7 cellular contexts compared by ENCODE assay signal in the genomic region with DNA sequence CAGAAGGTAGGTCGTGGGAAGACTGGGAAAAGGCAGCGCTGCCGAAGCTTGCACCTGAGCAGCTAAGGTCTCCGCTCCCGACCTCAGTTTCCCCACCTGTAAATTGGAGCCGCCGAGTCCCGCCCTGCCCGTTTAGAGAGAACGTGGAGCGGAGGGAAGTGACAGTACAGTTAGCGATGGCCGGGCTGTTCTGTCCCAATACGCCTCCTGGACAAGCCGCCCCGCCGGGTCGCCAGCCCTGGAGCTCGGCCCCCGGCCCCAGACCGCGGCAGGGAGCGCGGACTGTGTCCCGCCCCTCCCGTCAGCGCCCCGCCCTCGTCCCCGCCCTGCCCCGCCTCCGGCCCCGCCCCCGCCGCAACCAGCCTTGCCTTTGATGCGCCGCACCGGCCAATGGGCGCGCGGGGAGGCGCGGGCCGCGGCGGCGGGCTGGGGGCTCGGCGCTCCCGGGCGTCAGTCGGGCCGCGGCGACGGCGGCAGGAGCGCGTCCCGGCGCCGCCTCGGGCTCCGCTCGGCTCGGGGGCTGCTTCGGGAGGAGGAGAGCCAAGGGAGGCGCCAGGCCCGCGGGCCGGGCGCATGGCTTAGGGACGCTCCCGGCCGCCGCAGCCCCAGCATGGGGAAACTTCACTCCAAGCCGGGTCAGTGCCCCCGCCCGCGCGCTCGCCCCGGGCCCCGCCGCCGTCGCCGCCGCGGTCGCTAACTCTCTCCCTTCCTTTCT. TPM values are rescaled to one million over a fixed set of nuclear protein-coding genes. Genes with fewer than 3 reads are reported as not detected.
DNase-seq lines count a peak whose midpoint lies in the region; ATAC-seq lines count a peak whose summit lies in the region.

A gene with protein sequence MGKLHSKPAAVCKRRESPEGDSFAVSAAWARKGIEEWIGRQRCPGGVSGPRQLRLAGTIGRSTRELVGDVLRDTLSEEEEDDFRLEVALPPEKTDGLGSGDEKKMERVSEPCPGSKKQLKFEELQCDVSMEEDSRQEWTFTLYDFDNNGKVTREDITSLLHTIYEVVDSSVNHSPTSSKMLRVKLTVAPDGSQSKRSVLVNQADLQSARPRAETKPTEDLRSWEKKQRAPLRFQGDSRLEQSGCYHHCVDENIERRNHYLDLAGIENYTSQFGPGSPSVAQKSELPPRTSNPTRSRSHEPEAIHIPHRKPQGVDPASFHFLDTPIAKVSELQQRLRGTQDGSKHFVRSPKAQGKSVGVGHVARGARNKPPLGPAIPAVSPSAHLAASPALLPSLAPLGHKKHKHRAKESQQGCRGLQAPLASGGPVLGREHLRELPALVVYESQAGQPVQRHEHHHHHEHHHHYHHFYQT (plus strand): TSS at position 453 of the 715 bp plus-strand sequence. CDS start 158 bp downstream, at position 611.

- WGBS in mesodermal cell (ENCODE audit: insufficient coverage in 2 of 2), 2 experiments, result 0% methylated on average over 63 to 68 of the region's 91 CpGs

- peaks cover 65% of the 10 kb centered on the region for H3K27me3 Mint-ChIP-seq in activated CD8-positive, alpha-beta T cell treated with anti-CD3 and anti-CD28 coated beads, Interleukin-2, amount 10 ng/mL, durations not matched to agents 7 days and 5 days (ENCODE audit: low read depth)
- no peaks in the 10 kb centered on the region for H3K27me3 Mint-ChIP-seq in effector memory CD8-positive, alpha-beta T cell

- POLR2A ChIA-PET in activated CD8-positive, alpha-beta T cell treated with anti-CD3 and anti-CD28 coated beads, Interleukin-2, amount 10 ng/mL, durations not matched to agents 7 days and 5 days (lab: Charles Lee), result no interaction called here

- H3K4me3 ChIP-seq in mesodermal cell (ENCODE audit: extremely low read depth, insufficient read depth, low read length, poor library complexity, severe bottlenecking), result peak within 1 kb of the TSS; percentile 78

- H3K9me3 ChIP-seq in mesodermal cell (ENCODE audit: control insufficient read depth, low read length), result no peaks in the 10 kb centered on the region

- CTCF ChIA-PET in activated CD8-positive, alpha-beta T cell treated with anti-CD3 and anti-CD28 coated beads, Interleukin-2, amount 10 ng/mL, durations not matched to agents 7 days and 5 days (lab: Charles Lee), result interaction anchor here (1.3 to 2.2 kb wide), 2 partner anchors 117 to 259 kb away, joined by 5 to 7 read pairs; no protein-coding TSS in a partner anchor

- peak within 1 kb of the TSS; percentile 77 for H3K4me3 Mint-ChIP-seq in activated CD8-positive, alpha-beta T cell treated with anti-CD3 and anti-CD28 coated beads, Interleukin-2, amount 10 ng/mL, durations not matched to agents 7 days and 5 days
- H3K4me3 Mint-ChIP-seq in effector memory CD8-positive, alpha-beta T cell, result peak within 1 kb of the TSS; percentile 86 to 91

- peak within 1 kb of the TSS; percentile 68 for H3K27ac Mint-ChIP-seq in activated CD8-positive, alpha-beta T cell treated with anti-CD3 and anti-CD28 coated beads, Interleukin-2, amount 10 ng/mL, durations not matched to agents 7 days and 5 days
- H3K27ac Mint-ChIP-seq in effector memory CD8-positive, alpha-beta T cell, result peak within 1 kb of the TSS; percentile 95 to 97

- peaks cover 7% of the 10 kb centered on the region for H3K36me3 Mint-ChIP-seq in activated CD8-positive, alpha-beta T cell treated with anti-CD3 and anti-CD28 coated beads, Interleukin-2, amount 10 ng/mL, durations not matched to agents 7 days and 5 days (ENCODE audit: low read depth)
- H3K36me3 Mint-ChIP-seq in effector memory CD8-positive, alpha-beta T cell (ENCODE audit: insufficient read depth), result peaks cover 21% of the 10 kb centered on the region

- peaks cover 22% of the 10 kb centered on the region for H3K4me1 ChIP-seq in mesodermal cell (ENCODE audit: control insufficient read depth, insufficient read depth, low read length, poor library complexity, severe bottlenecking)

- DNase-seq in NCI-H345 (lab: John Stamatoyannopoulos, UW), result peak; percentile 57
- peak; percentile 69 for DNase-seq in activated CD8-positive, alpha-beta T cell treated with anti-CD3 and anti-CD28 coated beads, Interleukin-2, amount 10 ng/mL, durations not matched to agents 7 days and 5 days
- DNase-seq in effector memory CD8-positive, alpha-beta T cell, result peak; percentile 55 to 66 (median 60)
- peak; percentile 54 for DNase-seq in stimulated activated CD8-positive, alpha-beta memory T cell treated with anti-CD3 and anti-CD28 coated beads, Interleukin-15, amount 100 ng/mL, for 24 hours (ENCODE audit: low read depth)

- H3K4me1 Mint-ChIP-seq in activated CD8-positive, alpha-beta T cell treated with anti-CD3 and anti-CD28 coated beads, Interleukin-2, amount 10 ng/mL, durations not matched to agents 7 days and 5 days (ENCODE audit: low read depth), result peaks cover 11% of the 10 kb centered on the region
- peaks cover 9 to 18% of the 10 kb centered on the region in 2 donors for H3K4me1 Mint-ChIP-seq in effector memory CD8-positive, alpha-beta T cell (ENCODE audit: low read depth in 2 of 2)

- H3K27ac ChIP-seq in mesodermal cell (ENCODE audit: low read depth, low read length, severe bottlenecking), result no peak within 1 kb of the TSS

- ATAC-seq in GM18519 (IDR thresholded peaks at IDR 0.05; ENCODE audit: low FRiP score, unreplicated experiment), result peak; percentile 55
- peak; percentile 86 for ATAC-seq in HG02885 (IDR thresholded peaks at IDR 0.05; ENCODE audit: poor library complexity, unreplicated experiment)
- ATAC-seq in activated CD8-positive, alpha-beta T cell treated with anti-CD3 and anti-CD28 coated beads, Interleukin-2, amount 10 ng/mL, durations not matched to agents 7 days and 5 days, result peak; percentile 78
- peak; percentile 60 for ATAC-seq in effector memory CD8-positive, alpha-beta T cell (replicated peaks)

- H3K36me3 ChIP-seq in mesodermal cell (ENCODE audit: control insufficient read depth, insufficient read depth, low read length), result peaks cover 10% of the 10 kb centered on the region

- peaks cover 8% of the 10 kb centered on the region for H3K9me3 Mint-ChIP-seq in activated CD8-positive, alpha-beta T cell treated with anti-CD3 and anti-CD28 coated beads, Interleukin-2, amount 10 ng/mL, durations not matched to agents 7 days and 5 days (ENCODE audit: insufficient read depth)
- peaks cover 0 to 2% of the 10 kb centered on the region in 2 donors for H3K9me3 Mint-ChIP-seq in effector memory CD8-positive, alpha-beta T cell

RNA-seq across cellular contexts. Expression of the gene that starts here (rescaled TPM):
- under 1 TPM; 0.26 to 0.44 TPM for total RNA-seq in activated CD8-positive, alpha-beta T cell treated with anti-CD3 and anti-CD28 coated beads, Interleukin-2, amount 10 ng/mL, durations not matched to agents 7 days and 5 days
- polyA plus RNA-seq in mesodermal cell (2013, experiment 1 of 2), result 21.0 TPM
- 16.2 TPM for polyA plus RNA-seq in mesodermal cell (2013, experiment 2 of 2)

Comparison
In these comparisons a context has a peak if more than half of its experiments do, and no peak if none do; other contexts are left out.
1. Peak in DNase-seq and ATAC-seq in activated CD8-positive, alpha-beta T cell treated with anti-CD3 and anti-CD28 coated beads, Interleukin-2, amount 10 ng/mL, durations not matched to agents 7 days and 5 days; RNA of the gene not detected or under 1 TPM.